ENCODE assay signal across 8 cellular contexts in genomic region chrX:57453901-57454300, GRCh38.
DNase-seq lines count a peak whose midpoint lies in the region; ATAC-seq and TF ChIP-seq lines count a peak whose summit lies in the region.

No MANE protein-coding gene starts in this region.

- H3K4me1 Mint-ChIP-seq in immature natural killer cell: no peaks in the 10 kb centered on the region

- H3K4me3 Mint-ChIP-seq in immature natural killer cell: no peak overlapping the region

- no peak overlapping the region for H3K27ac Mint-ChIP-seq in immature natural killer cell

- H3K4me3 ChIP-seq in Karpas-422 (ENCODE audit: low read length): no peak overlapping the region
- no peak overlapping the region for H3K4me3 ChIP-seq in gastroesophageal sphincter

- no peaks in the 10 kb centered on the region for H3K9me3 Mint-ChIP-seq in immature natural killer cell

- no peak for TF ChIP-seq EP300 in gastroesophageal sphincter (IDR thresholded peaks at IDR 0.05)

- H2AFZ ChIP-seq in Karpas-422 (ENCODE audit: low read length): no peak overlapping the region

- H3K4me2 ChIP-seq in Karpas-422 (ENCODE audit: low read depth, low read length, poor library complexity, severe bottlenecking): no peak overlapping the region

- H3K27ac ChIP-seq in Karpas-422 (ENCODE audit: low read length) (no peak overlapping the region), gastroesophageal sphincter (no peak overlapping the region)

- H3K79me2 ChIP-seq in Karpas-422 (ENCODE audit: low read length): no peaks in the 10 kb centered on the region

- no peaks in the 10 kb centered on the region for H3K27me3 ChIP-seq in Karpas-422 (ENCODE audit: low read length)
- H3K27me3 ChIP-seq in gastroesophageal sphincter: no peaks in the 10 kb centered on the region

- H3K36me3 Mint-ChIP-seq in immature natural killer cell: no peaks in the 10 kb centered on the region

- H3K36me3 ChIP-seq in Karpas-422 (ENCODE audit: insufficient read depth, low read length) (no peaks in the 10 kb centered on the region), gastroesophageal sphincter (no peaks in the 10 kb centered on the region)

- DNase-seq in GDM1 (lab: John Stamatoyannopoulos, UW) (peak; percentile 4), Karpas-422 (peak; percentile 75), immature natural killer cell (peak; percentile 2 to 17 (median 2)), MV-4-11 (lab: John Stamatoyannopoulos, UW) (no peak), NCI-H345 treated with DMSO at 0.1 percent for 48 hours (lab: John Stamatoyannopoulos, UW; ENCODE audit: unreplicated experiment) (no peak)
- DNase-seq in activated CD4-positive, alpha-beta T cell treated with anti-CD3 and anti-CD28 coated beads for 4 hours: peak; percentile 2 to 19

- no peaks in the 10 kb centered on the region for H3K9me3 ChIP-seq in Karpas-422 (ENCODE audit: low read length)
- H3K9me3 ChIP-seq in gastroesophageal sphincter: no peaks in the 10 kb centered on the region

- 0% methylated on average over 1 of the region's 4 CpGs; no CpG with 5 or more reads in 1 of the 2 donors for WGBS in gastroesophageal sphincter (ENCODE audit: low coverage in 1 of 2), 2 donors

- H3K4me1 ChIP-seq in Karpas-422 (ENCODE audit: low read length): no peaks in the 10 kb centered on the region
- no peaks in the 10 kb centered on the region for H3K4me1 ChIP-seq in gastroesophageal sphincter

- no peak overlapping the region for H3K9ac ChIP-seq in Karpas-422 (ENCODE audit: low read length)

- H4K20me1 ChIP-seq in Karpas-422 (ENCODE audit: insufficient read depth, low read depth, low read length): no peaks in the 10 kb centered on the region

- H3K9me2 ChIP-seq in Karpas-422 (replicated peaks; ENCODE audit: insufficient read depth, low read length): no peaks in the 10 kb centered on the region

- ATAC-seq in GM19438 (IDR thresholded peaks at IDR 0.05; ENCODE audit: low read depth, unreplicated experiment): peak; percentile 77
- ATAC-seq in gastroesophageal sphincter: no peak

- H3K27me3 Mint-ChIP-seq in immature natural killer cell (ENCODE audit: low read depth in 3 of 3): peaks cover 3 to 10% (median 5%) of the 10 kb centered on the region in 3 donors

- no peak for TF ChIP-seq POLR2A in gastroesophageal sphincter (IDR thresholded peaks at IDR 0.05)

- peak in 2 of 4 experiments; percentile 11 to 50 for TF ChIP-seq CTCF in gastroesophageal sphincter (IDR thresholded peaks at IDR 0.05)

Comparison
In these comparisons a context has a peak if more than half of its experiments do, and no peak if none do; other contexts are left out.
1. DNase-seq: peak in GDM1 (single experiment), Karpas-422 (single experiment), activated CD4-positive, alpha-beta T cell treated with anti-CD3 and anti-CD28 coated beads for 4 hours (2 of 2) and immature natural killer cell (3 of 3); none in MV-4-11 (single experiment) and NCI-H345 treated with DMSO at 0.1 percent for 48 hours (single experiment).